25 cellular contexts compared by ENCODE assay signal in genomic region chr4:153974452-153974851, GRCh38.
"Had no signal": no experiment of that assay in that cellular context is flagged by ENCODE, and none has a peak within 500 bp of the region (broad histone marks: within the 10 kb centered on the region; RNA-seq: fewer than 3 reads in every experiment).

No MANE protein-coding gene starts in this region.

- H3K27me3 ChIP-seq: colonic mucosa, esophagus muscularis mucosa, gastrocnemius medialis, heart right ventricle had no signal

- ATAC-seq: effector memory CD8-positive, alpha-beta T cell; gastrocnemius medialis; heart right ventricle; left cardiac atrium; lower lobe of right lung; mucosa of descending colon had no signal

- H3K27me3 Mint-ChIP-seq: dendritic cell treated with granulocyte-macrophage colony-stimulating factor and Interleukin-4, amounts not matched to agents 40 ng/mL and 50 ng/mL, for 4 days; effector memory CD8-positive, alpha-beta T cell; naive B cell had no signal

- H3K4me1 ChIP-seq: colonic mucosa, esophagus muscularis mucosa, gastrocnemius medialis, heart right ventricle, left ventricle myocardium inferior, lower lobe of right lung had no signal

- H3K36me3 ChIP-seq: colonic mucosa, esophagus muscularis mucosa, gastrocnemius medialis, heart right ventricle, left ventricle myocardium inferior, lower lobe of right lung had no signal

- H3K27ac ChIP-seq: colonic mucosa, esophagus muscularis mucosa, gastrocnemius medialis, heart right ventricle, left ventricle myocardium inferior, lower lobe of right lung had no signal

- H3K4me1 Mint-ChIP-seq: endodermal cell, mesothelial cell of epicardium, naive B cell had no signal

- H3K4me3 ChIP-seq: colonic mucosa, esophagus muscularis mucosa, gastrocnemius medialis, heart right ventricle, left ventricle myocardium inferior, lower lobe of right lung, mucosa of descending colon had no signal

- H3K27ac Mint-ChIP-seq: dendritic cell treated with granulocyte-macrophage colony-stimulating factor and Interleukin-4, amounts not matched to agents 40 ng/mL and 50 ng/mL, for 4 days; effector memory CD8-positive, alpha-beta T cell; endodermal cell; mesothelial cell of epicardium; naive B cell had no signal

- FAIRE-seq: endometrium, endothelial cell of umbilical vein, islet of Langerhans, keratinocyte had no signal

- H3K9me3 ChIP-seq: colonic mucosa, gastrocnemius medialis, lower lobe of right lung had no signal

- DNase-seq: colonic mucosa; cortex of kidney; effector CD8-positive, alpha-beta T cell; effector memory CD8-positive, alpha-beta T cell; endodermal cell; foreskin fibroblast; foreskin melanocyte; gastrocnemius medialis; glutamatergic neuron; head of caudate nucleus; heart right ventricle; hippocampal formation; left cardiac atrium; left ventricle myocardium inferior; lower lobe of right lung; mesenchymal stem cell; mucosa of descending colon; naive B cell had no signal

- H3K4me3 Mint-ChIP-seq: dendritic cell treated with granulocyte-macrophage colony-stimulating factor and Interleukin-4, amounts not matched to agents 40 ng/mL and 50 ng/mL, for 4 days; effector memory CD8-positive, alpha-beta T cell; endodermal cell; mesothelial cell of epicardium; naive B cell had no signal
